Comparison of ENCODE assay signal across 1 cellular context in genomic region chr6:137707590-137708360, GRCh38.
TF ChIP-seq lines count a peak whose summit lies in the region.

No MANE protein-coding gene starts in this region.

TF ChIP-seq in K562, 482 proteins besides CTCF, POLR2A, EP300 and RAD21 (continued from another document):
- TF ChIP-seq HDAC2 (IDR thresholded peaks at IDR 0.05) (peak; percentile 48; the same call in 1 of the 2 replicates), IRF9 (tag; IDR thresholded peaks at IDR 0.05) (no peak), ZNF518B (CRISPR knock-in tag; IDR thresholded peaks at IDR 0.05) (no peak), ZNF133 (CRISPR knock-in tag; IDR thresholded peaks at IDR 0.05) (no peak), ZNF41 (CRISPR knock-in tag; conservative IDR thresholded peaks at IDR 0.05) (no peak), SMAD3 (CRISPR knock-in tag; conservative IDR thresholded peaks at IDR 0.05) (peak; percentile 38; the same call in 1 of the 2 replicates), C11orf30 (IDR thresholded peaks at IDR 0.05; ENCODE audit: low read depth) (peak; percentile 69), HNRNPK (IDR thresholded peaks at IDR 0.05; ENCODE audit: low read depth, low read length, poor library complexity, severe bottlenecking) (no peak), SNIP1 (IDR thresholded peaks at IDR 0.05; ENCODE audit: low read depth) (no peak), GABPA (tag; conservative IDR thresholded peaks at IDR 0.05; ENCODE audit: low read depth) (0 out of 2 replicates have a peak, but pooled peaks have one; percentile 32), ELF4 (CRISPR knock-in tag; IDR thresholded peaks at IDR 0.05) (no peak), ZNF3 (CRISPR knock-in tag; IDR thresholded peaks at IDR 0.05) (no peak), THRA (IDR thresholded peaks at IDR 0.05) (no peak), FOS (IDR thresholded peaks at IDR 0.05; ENCODE audit: extremely low read depth, insufficient read length) (no peak), ZKSCAN3 (CRISPR knock-in tag; IDR thresholded peaks at IDR 0.05) (no peak), ERF (CRISPR knock-in tag; IDR thresholded peaks at IDR 0.05) (0 out of 2 replicates have a peak, but pooled peaks have one; percentile 27), SMC3 (conservative IDR thresholded peaks at IDR 0.05; ENCODE audit: insufficient read depth, low read depth, low read length) (peak; percentile 84), CC2D1A (IDR thresholded peaks at IDR 0.05) (peak; percentile 74; the same call in 1 of the 2 replicates), GTF3C2 (IDR thresholded peaks at IDR 0.05; ENCODE audit: borderline replicate concordance, extremely low read depth, insufficient read length) (no peak), JUND (IDR thresholded peaks at IDR 0.05; ENCODE audit: borderline replicate concordance, low read depth, low read length) (peak; percentile 40; the same call in 1 of the 2 replicates), JUND (tag; IDR thresholded peaks at IDR 0.05; ENCODE audit: borderline replicate concordance, low read depth, low read length) (no peak), ARID2 (IDR thresholded peaks at IDR 0.05) (peak; percentile 76), CCAR2 (IDR thresholded peaks at IDR 0.05; ENCODE audit: low read depth, low read length) (no peak), TBL1XR1 (IDR thresholded peaks at IDR 0.05; ENCODE audit: low read length in 2 of 2) (0 out of 4 replicates have a peak, but pooled peaks of 1 of the 2 experiments have one; percentile 32), PKNOX1 (IDR thresholded peaks at IDR 0.05) (peak; percentile 37; the same call in 1 of the 2 replicates), BMI1 (IDR thresholded peaks at IDR 0.05; ENCODE audit: low read length) (no peak), ID3 (CRISPR knock-in tag; IDR thresholded peaks at IDR 0.05) (no peak), ID3 (tag; IDR thresholded peaks at IDR 0.05) (no peak), RBFOX2 (IDR thresholded peaks at IDR 0.05; ENCODE audit: low read depth, low read length) (no peak), PYGO2 (tag; IDR thresholded peaks at IDR 0.05) (no peak), MBD2 (IDR thresholded peaks at IDR 0.05; ENCODE audit: borderline replicate concordance, low read depth) (no peak), DMBX1 (CRISPR knock-in tag; IDR thresholded peaks at IDR 0.05; ENCODE audit: borderline replicate concordance) (peak; percentile 60; the same call in 1 of the 2 replicates), TEAD1 (CRISPR knock-in tag; IDR thresholded peaks at IDR 0.05) (peak in 1 of 2 experiments; percentile 24; a peak in 1 of 4 replicates), ZNF253 (CRISPR knock-in tag; conservative IDR thresholded peaks at IDR 0.05) (no peak), ARNT (IDR thresholded peaks at IDR 0.05) (peak in 1 of 2 experiments; percentile 82; a peak in 1 of 4 replicates), IFI16 (CRISPR knock-in tag; IDR thresholded peaks at IDR 0.05) (no peak), L3MBTL2 (IDR thresholded peaks at IDR 0.05) (peak; percentile 86), NR2C2 (CRISPR knock-in tag; IDR thresholded peaks at IDR 0.05) (no peak), NR2C2 (tag; IDR thresholded peaks at IDR 0.05) (peak; percentile 49; the same call in 1 of the 2 replicates), ZBTB17 (CRISPR knock-in tag; IDR thresholded peaks at IDR 0.05) (no peak)
TF ChIP-seq in K562: peak in this region for 72.
